ENCODE assay signal across 17 cellular contexts in the genomic region with DNA sequence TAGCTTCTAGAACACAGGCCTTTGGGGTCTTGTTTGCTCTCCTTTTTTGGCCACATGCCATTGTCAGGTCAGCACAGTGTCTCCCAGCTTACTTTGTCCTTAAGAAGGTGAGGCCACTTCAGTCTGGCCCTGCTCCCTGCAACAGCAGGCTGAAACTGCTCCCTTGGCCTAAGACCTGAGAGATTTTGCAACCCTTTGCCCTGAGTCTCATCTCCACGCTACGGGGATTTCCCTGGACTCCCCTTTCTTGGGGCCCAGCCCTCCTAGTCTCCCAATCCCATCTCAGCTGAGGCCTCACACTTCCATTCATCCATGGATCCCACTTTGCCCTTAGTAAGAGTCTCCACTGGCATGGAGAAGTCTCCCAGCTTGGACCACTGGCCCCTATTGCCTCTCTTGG. TPM values are rescaled to one million over a fixed set of nuclear protein-coding genes. Genes with fewer than 3 reads are reported as not detected.
DNase-seq lines count a peak whose midpoint lies in the region; FAIRE-seq and TF ChIP-seq lines count a peak whose summit lies in the region.
"Had no signal": no experiment of that assay in that cellular context is flagged by ENCODE, and none has a peak within 500 bp of the region (broad histone marks: within the 10 kb centered on the region; RNA-seq: fewer than 3 reads in every experiment).

No MANE protein-coding gene starts in this region.

- FAIRE-seq in astrocyte (lab: Jason Lieb, UNC) (peak; percentile 32), HTR-8/SVneo (lab: Jason Lieb, UNC) (no peak)
- FAIRE-seq: A549, GM12878, K562 had no signal

- H3K9ac ChIP-seq in astrocyte (ENCODE audit: low read length), result no peak overlapping the region

- no peaks in the 10 kb centered on the region for H3K9me3 Mint-ChIP-seq in astrocyte (ENCODE audit: unreplicated experiment)
- no peaks in the 10 kb centered on the region for H3K9me3 Mint-ChIP-seq in osteocyte (ENCODE audit: unreplicated experiment)
- no peaks in the 10 kb centered on the region for H3K9me3 Mint-ChIP-seq in activated T-helper 2 cell treated with anti-CD3 and anti-CD28 coated beads, Interferon-gamma antibody, Interleukin-2, Interleukin-4, amounts not matched to agents 10 μg/mL and 5 μg/mL and 100 μg/mL, durations not matched to agents 14 hours and 24 hours and 36 hours
- H3K9me3 Mint-ChIP-seq: CD4-positive, alpha-beta memory T cell; GM23338; HFFc6 had no signal

- no peaks in the 10 kb centered on the region for H3K9me2 ChIP-seq in hepatocyte (replicated peaks; ENCODE audit: insufficient read depth)

- H3K79me2 ChIP-seq in astrocyte (ENCODE audit: insufficient read depth, low read length), result no peaks in the 10 kb centered on the region
- no peaks in the 10 kb centered on the region for H3K79me2 ChIP-seq in hepatocyte

- H3K27me3 ChIP-seq in astrocyte (ENCODE audit: insufficient read depth, low read length), result peaks cover 4% of the 10 kb centered on the region
- no peaks in the 10 kb centered on the region for H3K27me3 ChIP-seq in hepatocyte
- H3K27me3 ChIP-seq in uterus, result peaks cover 3 to 10% of the 10 kb centered on the region in 2 donors
- H3K27me3 ChIP-seq: BE2C had no signal

- no peaks in the 10 kb centered on the region for H3K4me1 Mint-ChIP-seq in astrocyte (ENCODE audit: low read depth, unreplicated experiment)
- H3K4me1 Mint-ChIP-seq in osteocyte (ENCODE audit: unreplicated experiment), result no peaks in the 10 kb centered on the region
- H3K4me1 Mint-ChIP-seq in activated T-helper 2 cell treated with anti-CD3 and anti-CD28 coated beads, Interferon-gamma antibody, Interleukin-2, Interleukin-4, amounts not matched to agents 10 μg/mL and 5 μg/mL and 100 μg/mL, durations not matched to agents 14 hours and 24 hours and 36 hours (ENCODE audit: low read depth), result no peaks in the 10 kb centered on the region

- WGBS in hepatocyte (ENCODE audit: low lambda C conversion rate, missing lambda C conversion rate), result 28% methylated on average over 2 of the region's 2 CpGs

- intact Hi-C loops in uterus (cut with DNase I; ENCODE audit: low total_unique reads), result no loop called here
- intact Hi-C loops in activated T-helper 2 cell treated with anti-CD3 and anti-CD28 coated beads, Interferon-gamma antibody, Interleukin-2, Interleukin-4, amounts not matched to agents 10 μg/mL and 5 μg/mL and 100 μg/mL, durations not matched to agents 14 hours and 24 hours and 36 hours (cut with micrococcal nuclease), result no loop called here

- TF ChIP-seq CTCF in astrocyte (IDR thresholded peaks at IDR 0.05; ENCODE audit: insufficient read depth, low read depth, low read length), result no peak
- TF ChIP-seq CTCF in hepatocyte (IDR thresholded peaks at IDR 0.05; ENCODE audit: poor library complexity), result no peak
- no peak for TF ChIP-seq CTCF in osteocyte (IDR thresholded peaks at IDR 0.05)
- TF ChIP-seq CTCF in uterus (IDR thresholded peaks at IDR 0.05), result no peak

- H3K36me3 Mint-ChIP-seq in astrocyte (ENCODE audit: low read depth, unreplicated experiment) (no peaks in the 10 kb centered on the region), osteocyte (ENCODE audit: unreplicated experiment) (no peaks in the 10 kb centered on the region)
- H3K36me3 Mint-ChIP-seq in activated T-helper 2 cell treated with anti-CD3 and anti-CD28 coated beads, Interferon-gamma antibody, Interleukin-2, Interleukin-4, amounts not matched to agents 10 μg/mL and 5 μg/mL and 100 μg/mL, durations not matched to agents 14 hours and 24 hours and 36 hours (ENCODE audit: low read depth), result no peaks in the 10 kb centered on the region
- H3K36me3 Mint-ChIP-seq: CD4-positive, alpha-beta memory T cell had no signal

- H3K4me2 ChIP-seq in astrocyte (ENCODE audit: low read length), result no peak overlapping the region
- no peak overlapping the region for H3K4me2 ChIP-seq in hepatocyte
- H3K4me2 ChIP-seq: A549, GM23338 had no signal

- H3K36me3 ChIP-seq in astrocyte (ENCODE audit: insufficient read depth, low read length) (no peaks in the 10 kb centered on the region), hepatocyte (replicated peaks; ENCODE audit: insufficient read depth, low read depth) (no peaks in the 10 kb centered on the region), uterus (no peaks in the 10 kb centered on the region)
- H3K36me3 ChIP-seq: BE2C, HAP-1 had no signal

- H3K4me3 Mint-ChIP-seq in astrocyte (ENCODE audit: unreplicated experiment) (no peak overlapping the region), osteocyte (ENCODE audit: unreplicated experiment) (no peak overlapping the region)
- H3K4me3 Mint-ChIP-seq in activated T-helper 2 cell treated with anti-CD3 and anti-CD28 coated beads, Interferon-gamma antibody, Interleukin-2, Interleukin-4, amounts not matched to agents 10 μg/mL and 5 μg/mL and 100 μg/mL, durations not matched to agents 14 hours and 24 hours and 36 hours (ENCODE audit: low read depth), result no peak overlapping the region
- H3K4me3 Mint-ChIP-seq: CD4-positive, alpha-beta memory T cell; GM23338; HFFc6 had no signal

- DNase-seq in astrocyte (ENCODE audit: low read depth) (no peak), hepatocyte (ENCODE audit: low spot score) (no peak), osteocyte (ENCODE audit: extremely low spot score, unreplicated experiment) (peak; percentile 63), uterus (no peak), HTR-8/SVneo (ENCODE audit: insufficient read length, low spot score) (no peak), HPDE6-E6E7 (ENCODE audit: extremely low spot score) (no peak)
- no peak for DNase-seq in activated T-helper 2 cell treated with anti-CD3 and anti-CD28 coated beads, Interferon-gamma antibody, Interleukin-2, Interleukin-4, amounts not matched to agents 10 μg/mL and 5 μg/mL and 100 μg/mL, durations not matched to agents 14 hours and 24 hours and 36 hours (ENCODE audit: low spot score)
- DNase-seq: BE2C; CD4-positive, alpha-beta memory T cell; DMS79; HFFc6 had no signal

- H2AFZ ChIP-seq in astrocyte (ENCODE audit: low read depth, low read length) (no peak overlapping the region), hepatocyte (no peak overlapping the region)
- H2AFZ ChIP-seq: GM23338 had no signal

- H4K20me1 ChIP-seq in astrocyte (ENCODE audit: insufficient read depth, low read length), result no peaks in the 10 kb centered on the region
- no peaks in the 10 kb centered on the region for H4K20me1 ChIP-seq in hepatocyte (ENCODE audit: insufficient read depth, poor library complexity, severe bottlenecking)

- H3K9me3 ChIP-seq in astrocyte (ENCODE audit: insufficient read depth, low read depth, low read length) (no peaks in the 10 kb centered on the region), hepatocyte (ENCODE audit: low read depth) (no peaks in the 10 kb centered on the region), uterus (no peaks in the 10 kb centered on the region)
- H3K9me3 ChIP-seq: A549, BE2C, HAP-1 had no signal

- H3K27ac Mint-ChIP-seq in astrocyte (ENCODE audit: unreplicated experiment), result no peak overlapping the region
- H3K27ac Mint-ChIP-seq in osteocyte (ENCODE audit: unreplicated experiment), result no peak overlapping the region
- no peak overlapping the region for H3K27ac Mint-ChIP-seq in activated T-helper 2 cell treated with anti-CD3 and anti-CD28 coated beads, Interferon-gamma antibody, Interleukin-2, Interleukin-4, amounts not matched to agents 10 μg/mL and 5 μg/mL and 100 μg/mL, durations not matched to agents 14 hours and 24 hours and 36 hours
- H3K27ac Mint-ChIP-seq: GM23338, HFFc6 had no signal

- H3K4me3 ChIP-seq in astrocyte (ENCODE audit: insufficient read depth, low read depth, low read length) (no peak overlapping the region), hepatocyte (no peak overlapping the region), uterus (no peak overlapping the region)
- H3K4me3 ChIP-seq: A549, GM12878, GM23338, HAP-1, K562 had no signal

- H3K4me1 ChIP-seq in astrocyte (ENCODE audit: insufficient read depth, low read length) (peaks cover 2% of the 10 kb centered on the region), hepatocyte (ENCODE audit: insufficient read depth) (no peaks in the 10 kb centered on the region), uterus (no peaks in the 10 kb centered on the region)

- no peak overlapping the region for H3K27ac ChIP-seq in astrocyte (ENCODE audit: low read depth, low read length)
- peak overlapping the region; percentile 31 for H3K27ac ChIP-seq in hepatocyte
- no peak overlapping the region for H3K27ac ChIP-seq in uterus
- H3K27ac ChIP-seq: A549, C4-2B had no signal

- no peak for TF ChIP-seq POLR2A in uterus (IDR thresholded peaks at IDR 0.05)

- H3K27me3 Mint-ChIP-seq in astrocyte (ENCODE audit: low read depth, unreplicated experiment) (peaks cover 24% of the 10 kb centered on the region), osteocyte (ENCODE audit: unreplicated experiment) (no peaks in the 10 kb centered on the region)
- peaks cover 8% of the 10 kb centered on the region for H3K27me3 Mint-ChIP-seq in activated T-helper 2 cell treated with anti-CD3 and anti-CD28 coated beads, Interferon-gamma antibody, Interleukin-2, Interleukin-4, amounts not matched to agents 10 μg/mL and 5 μg/mL and 100 μg/mL, durations not matched to agents 14 hours and 24 hours and 36 hours (ENCODE audit: low read depth)

RNA-seq across cellular contexts. Expression of gene CITED1, which starts 8.5 kb away (rescaled TPM):
- total RNA-seq in astrocyte (0.75 TPM in 1 of 2 replicates, not detected in the other), hepatocyte (2.9 TPM in 1 of 2 replicates, not detected in the other), osteocyte (1.1 TPM in 1 of 2 replicates, not detected in the other), uterus (10 to 100 TPM in 1 of 4 donors, not detected in 3; 14.5 TPM)
- not detected in 2 replicates for polyA plus RNA-seq in hepatocyte
- total RNA-seq in activated T-helper 2 cell treated with anti-CD3 and anti-CD28 coated beads, Interferon-gamma antibody, Interleukin-2, Interleukin-4, amounts not matched to agents 10 μg/mL and 5 μg/mL and 100 μg/mL, durations not matched to agents 14 hours and 24 hours and 36 hours, result not detected in 2 replicates
- total RNA-seq: CD4-positive, alpha-beta memory T cell; GM12878 had no signal

RNA-seq across cellular contexts. Expression of gene RPS4X, which starts 37.2 kb away (rescaled TPM):
- total RNA-seq in astrocyte, result 565 and 626 TPM in 2 replicates
- 650 and 763 TPM in 2 replicates for total RNA-seq in hepatocyte
- polyA plus RNA-seq in hepatocyte, result 180 and 208 TPM in 2 replicates
- 1,562 and 1,587 TPM in 2 replicates for total RNA-seq in osteocyte
- 1,000 to 10,000 TPM; 1,378 to 1,765 (median 1,533) TPM for total RNA-seq in uterus
- total RNA-seq in activated T-helper 2 cell treated with anti-CD3 and anti-CD28 coated beads, Interferon-gamma antibody, Interleukin-2, Interleukin-4, amounts not matched to agents 10 μg/mL and 5 μg/mL and 100 μg/mL, durations not matched to agents 14 hours and 24 hours and 36 hours, result 1,131 and 1,154 TPM in 2 replicates
